Comparison of ENCODE assay signal across 38 cellular contexts in the genomic region with DNA sequence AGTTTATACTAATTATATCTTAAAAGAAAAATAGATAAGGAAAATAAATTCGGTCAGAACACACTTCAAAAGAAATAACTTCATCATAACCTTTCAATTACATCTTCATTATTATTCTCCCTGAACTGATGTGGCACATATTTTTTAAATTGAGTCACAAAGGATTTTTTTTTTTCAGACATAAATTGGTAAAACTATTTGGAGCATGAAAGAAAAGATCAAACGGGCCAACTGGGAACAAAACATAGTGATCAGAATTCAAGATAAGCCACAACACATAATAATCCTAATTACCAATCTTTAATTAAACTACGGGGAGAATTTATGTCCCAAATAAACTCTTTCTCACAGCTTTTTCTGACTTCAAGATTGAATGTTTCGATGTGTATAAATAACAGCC.
"Had no signal": no experiment of that assay in that cellular context is flagged by ENCODE, and none has a peak within 500 bp of the region (broad histone marks: within the 10 kb centered on the region; RNA-seq: fewer than 3 reads in every experiment).

No MANE protein-coding gene starts in this region.

- H3K9me3 Mint-ChIP-seq: activated CD4-positive, alpha-beta T cell treated with anti-CD3 and anti-CD28 coated beads, Interleukin-2, amount 10 ng/mL, durations not matched to agents 24 days and 14 days; activated naive CD4-positive, alpha-beta T cell treated with anti-CD3 and anti-CD28 coated beads for 36 hours; activated naive CD4-positive, alpha-beta T cell treated with anti-CD3 and anti-CD28 coated beads, Interleukin-2, amount 50 U/mL, for 24 hours; activated naive CD8-positive, alpha-beta T cell treated with anti-CD3 and anti-CD28 coated beads for 36 hours; activated naive CD8-positive, alpha-beta T cell treated with anti-CD3 and anti-CD28 coated beads, Interleukin-2, amount 50 U/mL, for 24 hours; activated T-helper 1 cell treated with anti-CD3 and anti-CD28 coated beads, Interleukin-12 subunit alpha, Interleukin-12 subunit beta, Interleukin-2, Interleukin-4 antibody, amounts not matched to agents 30 ng/mL and 10 ng/mL and 1 ng/mL, durations not matched to agents 14 hours and 24 hours and 36 hours; activated T-helper 2 cell treated with anti-CD3 and anti-CD28 coated beads, Interferon-gamma antibody, Interleukin-2, Interleukin-4, amounts not matched to agents 10 μg/mL and 5 μg/mL and 100 μg/mL, durations not matched to agents 14 hours and 24 hours and 36 hours; brain; dendritic cell treated with granulocyte-macrophage colony-stimulating factor and Interleukin-4, amounts not matched to agents 40 ng/mL and 50 ng/mL, for 4 days; T-helper 2 cell treated with Interferon-gamma antibody and Interleukin-4, amounts not matched to agents 5 μg/mL and 100 μg/mL, for 36 hours had no signal

- ATAC-seq: activated CD4-positive, alpha-beta T cell treated with anti-CD3 and anti-CD28 coated beads for 36 hours; activated CD8-positive, alpha-beta memory T cell treated with anti-CD3 and anti-CD28 coated beads, Interleukin-2, amount 10 ng/mL, durations not matched to agents 7 days and 5 days; activated CD8-positive, alpha-beta T cell treated with anti-CD3 and anti-CD28 coated beads, Interleukin-2, amount 10 ng/mL, durations not matched to agents 7 days and 5 days; activated naive CD8-positive, alpha-beta T cell treated with anti-CD3 and anti-CD28 coated beads, Interleukin-2, amount 50 U/mL, for 24 hours; gastroesophageal sphincter; T-helper 17 cell had no signal

- DNase-seq: activated CD4-positive, alpha-beta memory T cell treated with anti-CD3 and anti-CD28 coated beads for 36 hours; activated CD4-positive, alpha-beta T cell treated with anti-CD3 and anti-CD28 coated beads for 36 hours; activated CD4-positive, alpha-beta T cell treated with anti-CD3 and anti-CD28 coated beads, Interleukin-2, amount 10 ng/mL, durations not matched to agents 24 days and 14 days; activated CD4-positive, CD25-positive, alpha-beta regulatory T cell; activated CD4-positive, CD25-positive, alpha-beta regulatory T cell treated with anti-CD3 and anti-CD28 coated beads, Interleukin-2, amount 50 U/mL, for 72 hours; activated CD8-positive, alpha-beta memory T cell treated with anti-CD3 and anti-CD28 coated beads, Interleukin-2, amount 10 ng/mL, durations not matched to agents 7 days and 5 days; activated CD8-positive, alpha-beta memory T cell treated with anti-CD3 and anti-CD28 coated beads, Interleukin-2, amount 50 U/mL, for 4 hours; activated CD8-positive, alpha-beta T cell treated with anti-CD3 and anti-CD28 coated beads, Interleukin-2, amount 10 ng/mL, durations not matched to agents 7 days and 5 days; activated effector memory CD4-positive, alpha-beta T cell treated with anti-CD3 and anti-CD28 coated beads, Interleukin-2, amount 50 U/mL, for 16 hours; activated naive CD4-positive, alpha-beta T cell treated with anti-CD3 and anti-CD28 coated beads for 36 hours; activated naive CD8-positive, alpha-beta T cell treated with anti-CD3 and anti-CD28 coated beads for 36 hours; activated naive CD8-positive, alpha-beta T cell treated with anti-CD3 and anti-CD28 coated beads, Interleukin-2, amount 50 U/mL, for 24 hours; activated T-cell treated with anti-CD3 and anti-CD28 coated beads, Interleukin-2, amount 50 U/mL, for 1 hour; activated T-cell treated with anti-CD3 and anti-CD28 coated beads, Interleukin-2, amount 50 U/mL, for 48 hours; adrenal gland; amygdala; aorta; central memory CD4-positive, alpha-beta T cell; cerebellar nuclear complex; dorsolateral prefrontal cortex; effector memory CD4-positive, alpha-beta T cell; esophagus squamous epithelium; foreskin melanocyte; T-helper 1 cell; T-helper 17 cell; T1000 had no signal

- H3K4me1 Mint-ChIP-seq: activated CD4-positive, alpha-beta T cell treated with anti-CD3 and anti-CD28 coated beads for 36 hours; activated CD4-positive, alpha-beta T cell treated with anti-CD3 and anti-CD28 coated beads, Interleukin-2, amount 10 ng/mL, durations not matched to agents 24 days and 14 days; activated CD8-positive, alpha-beta memory T cell treated with anti-CD3 and anti-CD28 coated beads, Interleukin-2, amount 10 ng/mL, durations not matched to agents 7 days and 5 days; activated naive CD4-positive, alpha-beta T cell treated with anti-CD3 and anti-CD28 coated beads, Interleukin-2, amount 50 U/mL, for 24 hours; activated naive CD8-positive, alpha-beta T cell treated with anti-CD3 and anti-CD28 coated beads for 36 hours; activated naive CD8-positive, alpha-beta T cell treated with anti-CD3 and anti-CD28 coated beads, Interleukin-2, amount 50 U/mL, for 24 hours; brain; T-helper 17 cell had no signal

- H3K4me3 ChIP-seq: adrenal gland, breast epithelium, cardiac muscle cell, coronary artery, dorsolateral prefrontal cortex, esophagus squamous epithelium, gastroesophageal sphincter had no signal

- H3K27me3 Mint-ChIP-seq: activated CD4-positive, alpha-beta memory T cell treated with anti-CD3 and anti-CD28 coated beads for 36 hours; activated CD4-positive, alpha-beta T cell treated with anti-CD3 and anti-CD28 coated beads for 36 hours; activated CD4-positive, alpha-beta T cell treated with anti-CD3 and anti-CD28 coated beads, Interleukin-2, amount 10 ng/mL, durations not matched to agents 24 days and 14 days; activated CD8-positive, alpha-beta memory T cell treated with anti-CD3 and anti-CD28 coated beads, Interleukin-2, amount 10 ng/mL, durations not matched to agents 7 days and 5 days; activated naive CD4-positive, alpha-beta T cell treated with anti-CD3 and anti-CD28 coated beads, Interleukin-2, amount 50 U/mL, for 24 hours; activated naive CD8-positive, alpha-beta T cell treated with anti-CD3 and anti-CD28 coated beads, Interleukin-2, amount 50 U/mL, for 24 hours; brain; dendritic cell treated with granulocyte-macrophage colony-stimulating factor and Interleukin-4, amounts not matched to agents 40 ng/mL and 50 ng/mL, for 4 days; T-helper 17 cell had no signal

- H3K27ac ChIP-seq: adrenal gland, breast epithelium, cardiac muscle cell, coronary artery, dorsolateral prefrontal cortex, epithelial cell of prostate, esophagus squamous epithelium, gastroesophageal sphincter had no signal

- H3K36me3 ChIP-seq: adrenal gland, breast epithelium, cardiac muscle cell, esophagus squamous epithelium, gastroesophageal sphincter had no signal

- H3K9me3 ChIP-seq: breast epithelium, esophagus squamous epithelium, gastroesophageal sphincter had no signal

- H3K4me3 Mint-ChIP-seq: activated CD4-positive, alpha-beta memory T cell treated with anti-CD3 and anti-CD28 coated beads for 36 hours; activated CD4-positive, alpha-beta T cell treated with anti-CD3 and anti-CD28 coated beads for 36 hours; activated CD4-positive, alpha-beta T cell treated with anti-CD3 and anti-CD28 coated beads, Interleukin-2, amount 10 ng/mL, durations not matched to agents 24 days and 14 days; activated CD8-positive, alpha-beta memory T cell treated with anti-CD3 and anti-CD28 coated beads, Interleukin-2, amount 10 ng/mL, durations not matched to agents 7 days and 5 days; activated CD8-positive, alpha-beta T cell treated with anti-CD3 and anti-CD28 coated beads, Interleukin-2, amount 10 ng/mL, durations not matched to agents 7 days and 5 days; activated naive CD4-positive, alpha-beta T cell treated with anti-CD3 and anti-CD28 coated beads for 36 hours; activated naive CD4-positive, alpha-beta T cell treated with anti-CD3 and anti-CD28 coated beads, Interleukin-2, amount 50 U/mL, for 24 hours; activated naive CD8-positive, alpha-beta T cell treated with anti-CD3 and anti-CD28 coated beads for 36 hours; activated naive CD8-positive, alpha-beta T cell treated with anti-CD3 and anti-CD28 coated beads, Interleukin-2, amount 50 U/mL, for 24 hours; activated T-helper 1 cell treated with anti-CD3 and anti-CD28 coated beads, Interleukin-12 subunit alpha, Interleukin-12 subunit beta, Interleukin-2, Interleukin-4 antibody, amounts not matched to agents 30 ng/mL and 10 ng/mL and 1 ng/mL, durations not matched to agents 14 hours and 24 hours and 36 hours; brain; dendritic cell treated with granulocyte-macrophage colony-stimulating factor and Interleukin-4, amounts not matched to agents 40 ng/mL and 50 ng/mL, for 4 days; T-helper 17 cell; T-helper 2 cell treated with Interferon-gamma antibody and Interleukin-4, amounts not matched to agents 5 μg/mL and 100 μg/mL, for 36 hours had no signal

- FAIRE-seq: endothelial cell of umbilical vein had no signal

- H3K27ac Mint-ChIP-seq: activated CD4-positive, alpha-beta memory T cell treated with anti-CD3 and anti-CD28 coated beads for 36 hours; activated CD4-positive, alpha-beta T cell treated with anti-CD3 and anti-CD28 coated beads for 36 hours; activated CD4-positive, alpha-beta T cell treated with anti-CD3 and anti-CD28 coated beads, Interleukin-2, amount 10 ng/mL, durations not matched to agents 24 days and 14 days; activated CD8-positive, alpha-beta memory T cell treated with anti-CD3 and anti-CD28 coated beads, Interleukin-2, amount 10 ng/mL, durations not matched to agents 7 days and 5 days; activated CD8-positive, alpha-beta T cell treated with anti-CD3 and anti-CD28 coated beads, Interleukin-2, amount 10 ng/mL, durations not matched to agents 7 days and 5 days; activated naive CD4-positive, alpha-beta T cell treated with anti-CD3 and anti-CD28 coated beads for 36 hours; activated naive CD4-positive, alpha-beta T cell treated with anti-CD3 and anti-CD28 coated beads, Interleukin-2, amount 50 U/mL, for 24 hours; activated naive CD8-positive, alpha-beta T cell treated with anti-CD3 and anti-CD28 coated beads for 36 hours; activated naive CD8-positive, alpha-beta T cell treated with anti-CD3 and anti-CD28 coated beads, Interleukin-2, amount 50 U/mL, for 24 hours; activated T-helper 1 cell treated with anti-CD3 and anti-CD28 coated beads, Interleukin-12 subunit alpha, Interleukin-12 subunit beta, Interleukin-2, Interleukin-4 antibody, amounts not matched to agents 30 ng/mL and 10 ng/mL and 1 ng/mL, durations not matched to agents 14 hours and 24 hours and 36 hours; activated T-helper 2 cell treated with anti-CD3 and anti-CD28 coated beads, Interferon-gamma antibody, Interleukin-2, Interleukin-4, amounts not matched to agents 10 μg/mL and 5 μg/mL and 100 μg/mL, durations not matched to agents 14 hours and 24 hours and 36 hours; brain; dendritic cell treated with granulocyte-macrophage colony-stimulating factor and Interleukin-4, amounts not matched to agents 40 ng/mL and 50 ng/mL, for 4 days; T-helper 17 cell; T-helper 2 cell treated with Interferon-gamma antibody and Interleukin-4, amounts not matched to agents 5 μg/mL and 100 μg/mL, for 36 hours had no signal

- H3K36me3 Mint-ChIP-seq: activated CD4-positive, alpha-beta memory T cell treated with anti-CD3 and anti-CD28 coated beads for 36 hours; activated CD8-positive, alpha-beta memory T cell treated with anti-CD3 and anti-CD28 coated beads, Interleukin-2, amount 10 ng/mL, durations not matched to agents 7 days and 5 days; activated naive CD4-positive, alpha-beta T cell treated with anti-CD3 and anti-CD28 coated beads, Interleukin-2, amount 50 U/mL, for 24 hours; activated naive CD8-positive, alpha-beta T cell treated with anti-CD3 and anti-CD28 coated beads for 36 hours; brain had no signal

- H3K27me3 ChIP-seq: adrenal gland, breast epithelium, cardiac muscle cell, dorsolateral prefrontal cortex, esophagus squamous epithelium, gastroesophageal sphincter had no signal

- H3K4me1 ChIP-seq: adrenal gland, breast epithelium, esophagus squamous epithelium, gastroesophageal sphincter had no signal
